In the genomic region with DNA sequence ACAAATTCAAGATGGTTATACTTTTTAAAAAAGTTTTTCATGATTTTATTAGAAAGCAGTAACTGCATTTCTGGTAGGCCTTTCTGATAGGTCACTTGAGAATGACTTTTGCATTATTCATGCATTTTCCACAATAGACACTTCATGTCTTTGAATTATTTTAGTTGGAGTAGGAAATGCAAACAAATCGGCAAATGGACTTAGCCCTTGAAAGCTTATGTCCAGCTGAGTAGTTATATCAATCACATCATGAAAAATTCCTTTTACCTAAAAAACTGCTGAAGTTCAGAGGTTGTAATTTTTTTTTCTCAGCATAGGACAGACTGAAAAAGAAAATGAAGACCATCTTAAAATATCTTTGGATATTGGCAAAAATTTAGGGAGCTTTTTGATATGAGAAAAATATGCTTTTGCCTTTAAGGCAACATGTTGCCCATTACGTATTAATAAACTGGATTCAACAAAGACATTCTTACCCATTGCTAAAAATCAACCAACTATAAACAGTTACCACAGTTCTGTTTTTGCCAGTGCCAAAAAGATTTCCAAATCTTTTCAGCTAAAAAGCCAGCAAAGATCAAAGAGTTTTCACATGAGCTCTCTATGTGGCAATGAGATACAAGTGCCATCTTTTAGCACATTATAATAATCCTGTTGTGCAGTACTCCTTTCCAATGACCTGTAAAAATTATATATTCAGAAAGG, we compare ENCODE assay signal across 20 cellular contexts. TPM values are rescaled to one million over a fixed set of nuclear protein-coding genes. Genes with fewer than 3 reads are reported as not detected.
A peak's percentile ranks its signal among the peaks of the same experiment; 100 is the strongest.
DNase-seq lines count a peak whose midpoint lies in the region; ATAC-seq and TF ChIP-seq lines count a peak whose summit lies in the region.
"Had no signal": no experiment of that assay in that cellular context is flagged by ENCODE, and none has a peak within 500 bp of the region (broad histone marks: within the 10 kb centered on the region; RNA-seq: fewer than 3 reads in every experiment).

No MANE protein-coding gene starts in this region.

- H3K9me3 ChIP-seq in cardiac muscle cell (ENCODE audit: low read depth) (no peaks in the 10 kb centered on the region), left ventricle myocardium inferior (replicated peaks) (no peaks in the 10 kb centered on the region), endodermal cell (ENCODE audit: control insufficient read depth, low read length) (no peaks in the 10 kb centered on the region), right lobe of liver (no peaks in the 10 kb centered on the region), right atrium auricular region (no peaks in the 10 kb centered on the region)

- TF ChIP-seq CTCF in cardiac muscle cell (IDR thresholded peaks at IDR 0.05; ENCODE audit: low read depth, low read length) (no peak), left ventricle myocardium inferior (IDR thresholded peaks at IDR 0.05; ENCODE audit: borderline replicate concordance) (no peak), endodermal cell (conservative IDR thresholded peaks at IDR 0.05) (no peak), right lobe of liver (IDR thresholded peaks at IDR 0.05) (no peak), GM20000 (IDR thresholded peaks at IDR 0.05; ENCODE audit: extremely low read depth, missing control alignments) (no peak), right atrium auricular region (IDR thresholded peaks at IDR 0.05) (no peak)

- no peaks in the 10 kb centered on the region for H3K27me3 Mint-ChIP-seq in endodermal cell (ENCODE audit: insufficient read depth)

- H3K36me3 Mint-ChIP-seq in endodermal cell (ENCODE audit: low read depth), result peaks cover 68% of the 10 kb centered on the region

- no peak overlapping the region for H3K9ac ChIP-seq in endodermal cell (ENCODE audit: extremely low read depth, low read length, poor library complexity, severe bottlenecking)

- H3K4me3 ChIP-seq in cardiac muscle cell (no peak overlapping the region), left ventricle myocardium inferior (no peak overlapping the region), endodermal cell (ENCODE audit: low read length) (no peak overlapping the region), right lobe of liver (no peak overlapping the region), right atrium auricular region (no peak overlapping the region)

- H3K9me3 Mint-ChIP-seq in endodermal cell, result no peaks in the 10 kb centered on the region

- WGBS in endodermal cell (ENCODE audit: insufficient coverage in 1 of 2, insufficient read length in 1 of 2), 2 experiments, result 95 to 100% methylated on average over 1 to 2 of the region's 2 CpGs
- 20% methylated on average over 2 of the region's 2 CpGs for WGBS in right lobe of liver (ENCODE audit: insufficient coverage, low coverage, low lambda C conversion rate, missing lambda C conversion rate)

- H3K36me3 ChIP-seq in cardiac muscle cell, result peaks cover 10% of the 10 kb centered on the region
- peaks cover 48% of the 10 kb centered on the region for H3K36me3 ChIP-seq in left ventricle myocardium inferior
- peaks cover 64% of the 10 kb centered on the region for H3K36me3 ChIP-seq in endodermal cell (ENCODE audit: control insufficient read depth, insufficient read depth, low read length)
- H3K36me3 ChIP-seq in right lobe of liver, result no peaks in the 10 kb centered on the region
- peaks cover 40% of the 10 kb centered on the region for H3K36me3 ChIP-seq in right atrium auricular region

- peaks cover 14% of the 10 kb centered on the region for H3K4me1 Mint-ChIP-seq in endodermal cell

- no peaks in the 10 kb centered on the region for H3K27me3 ChIP-seq in cardiac muscle cell
- no peaks in the 10 kb centered on the region for H3K27me3 ChIP-seq in left ventricle myocardium inferior (ENCODE audit: low read depth)
- no peaks in the 10 kb centered on the region for H3K27me3 ChIP-seq in endodermal cell (ENCODE audit: control insufficient read depth, insufficient read depth, low read length, poor library complexity, severe bottlenecking)
- H3K27me3 ChIP-seq in right lobe of liver, result no peaks in the 10 kb centered on the region
- no peaks in the 10 kb centered on the region for H3K27me3 ChIP-seq in right atrium auricular region

- no peak for TF ChIP-seq POLR2A in right lobe of liver (IDR thresholded peaks at IDR 0.05)

- peaks cover 27% of the 10 kb centered on the region for H3K4me1 ChIP-seq in cardiac muscle cell (ENCODE audit: low read depth)
- H3K4me1 ChIP-seq in left ventricle myocardium inferior, result peaks cover 10% of the 10 kb centered on the region
- peaks cover 4% of the 10 kb centered on the region for H3K4me1 ChIP-seq in endodermal cell (ENCODE audit: control insufficient read depth, insufficient read depth, low read length)
- peaks cover 0 to 29% (median 3%) of the 10 kb centered on the region in 4 donors for H3K4me1 ChIP-seq in right lobe of liver
- H3K4me1 ChIP-seq in right atrium auricular region, result no peaks in the 10 kb centered on the region

- intact Hi-C loops in left ventricle myocardium inferior (cut with micrococcal nuclease), result no loop called here
- intact Hi-C loops in right lobe of liver (cut with DNase I), result no loop called here

- no peak overlapping the region for H3K27ac Mint-ChIP-seq in endodermal cell

- H3K4me3 Mint-ChIP-seq in endodermal cell, result no peak overlapping the region

- DNase-seq in cardiac muscle cell (ENCODE audit: low read depth in 1 of 2, low spot score in 1 of 2) (no peak), left ventricle myocardium inferior (no peak), endodermal cell (no peak), right lobe of liver (no peak), GM20000 (ENCODE audit: low spot score) (no peak), NCI-H2107 treated with DMSO at 0.1 percent for 48 hours (lab: John Stamatoyannopoulos, UW; ENCODE audit: unreplicated experiment) (no peak), right atrium auricular region (ENCODE audit: low spot score) (no peak)
- DNase-seq: 8988T, Calu3, DMS79 treated with DMSO at 0.1 percent for 48 hours, GF-D8, Kasumi-1, NCI-H1105, NCI-H1436 treated with DMSO at 0.1 percent for 48 hours, NCI-H187 treated with DMSO at 0.1 percent for 48 hours, NCI-H524, NCI-H748 treated with DMSO at 0.1 percent for 48 hours, OCI-M1, SIG-M5 had no signal

- peak; percentile 39 to 74 (median 44) for ATAC-seq in right lobe of liver
- ATAC-seq: SK-N-SH treated with all-trans-retinoic acid at 6 μM for 48 hours had no signal

- H3K27ac ChIP-seq in cardiac muscle cell, result peak overlapping the region; percentile 1
- H3K27ac ChIP-seq in left ventricle myocardium inferior (replicated peaks), result no peak overlapping the region
- peak overlapping the region; percentile 70 for H3K27ac ChIP-seq in endodermal cell (ENCODE audit: low read depth, low read length)
- peak overlapping the region in 2 of 3 donors; percentile 57 to 72 for H3K27ac ChIP-seq in right lobe of liver
- H3K27ac ChIP-seq in right atrium auricular region, result no peak overlapping the region

RNA-seq across cellular contexts. Expression of a gene that starts 45.5 kb away (rescaled TPM):
- total RNA-seq in cardiac muscle cell (9.6 and 12.3 TPM in 2 replicates), left ventricle myocardium inferior (2.2 TPM), endodermal cell (100 to 1,000 TPM in 1 of 2 donors, 10 to 100 TPM in 1; 54.8 to 107 TPM), right lobe of liver (under 1 TPM; 0.14 to 0.93 (median 0.59) TPM), right atrium auricular region (1 to 10 TPM; 1.8 to 2.4 TPM)
- polyA plus RNA-seq in cardiac muscle cell, result 23.9 and 26.6 TPM in 2 replicates
- 38.5 TPM for polyA plus RNA-seq in endodermal cell (2013, experiment 1 of 2)
- polyA plus RNA-seq in endodermal cell (2013, experiment 2 of 2), result 42.6 TPM

Comparison
In these comparisons a context has a peak if more than half of its experiments do, and no peak if none do; other contexts are left out.
1. H3K27ac ChIP-seq: peak in cardiac muscle cell (single experiment), endodermal cell (single experiment) and right lobe of liver (2 of 3); none in left ventricle myocardium inferior (single experiment) and right atrium auricular region (0 of 2).